Comparison of ENCODE assay signal across 2 cellular contexts in the genomic region with DNA sequence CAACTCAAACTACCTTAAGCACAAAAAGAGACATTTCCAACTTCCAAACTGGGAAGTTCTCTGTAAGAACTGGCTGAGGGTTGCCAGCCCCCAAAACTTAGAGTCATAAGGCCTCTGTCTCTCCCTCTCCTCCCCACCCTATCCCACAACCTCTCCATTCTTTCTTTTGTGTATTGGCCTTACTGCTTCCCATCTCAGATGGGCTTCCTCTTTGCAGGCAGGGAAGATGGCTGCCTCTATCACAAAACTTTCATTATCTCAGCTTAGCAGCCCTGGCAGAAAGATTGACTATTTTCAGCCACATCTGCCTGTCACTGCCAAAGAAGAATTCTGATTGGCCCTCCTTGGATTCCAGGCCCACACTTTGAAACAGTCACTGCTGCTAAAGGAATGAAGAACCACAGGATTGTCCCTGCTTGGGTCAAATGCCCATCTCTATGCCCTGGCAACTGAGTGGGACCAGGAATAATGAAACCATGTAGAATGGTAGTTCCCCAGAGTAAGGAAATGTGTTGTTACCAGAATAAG.
TF ChIP-seq lines count a peak whose summit lies in the region.

No MANE protein-coding gene starts in this region.

TF ChIP-seq in IMR-90, 13 proteins besides CTCF, POLR2A, EP300 and RAD21:
- no peak for TF ChIP-seq MAZ (IDR thresholded peaks at IDR 0.05; ENCODE audit: borderline replicate concordance, low read depth, low read length)
- TF ChIP-seq RFX5 (IDR thresholded peaks at IDR 0.05; ENCODE audit: low read depth, low read length) = no peak
- TF ChIP-seq RCOR1 (IDR thresholded peaks at IDR 0.05; ENCODE audit: insufficient replicate concordance, low read length) = no peak
- no peak for TF ChIP-seq SMC3 (IDR thresholded peaks at IDR 0.05; ENCODE audit: low read depth, low read length)
- TF ChIP-seq NFE2L2 (IDR thresholded peaks at IDR 0.05; ENCODE audit: low read depth, low read length) = no peak
- no peak for TF ChIP-seq MAFK (IDR thresholded peaks at IDR 0.05; ENCODE audit: low read depth, low read length)
- TF ChIP-seq CEBPB (IDR thresholded peaks at IDR 0.05; ENCODE audit: low read depth, low read length) = no peak
- TF ChIP-seq MXI1 (IDR thresholded peaks at IDR 0.05; ENCODE audit: borderline replicate concordance, low read depth, low read length) = no peak
- no peak for TF ChIP-seq FOS (IDR thresholded peaks at IDR 0.05; ENCODE audit: low read depth, low read length)
- TF ChIP-seq CHD1 (IDR thresholded peaks at IDR 0.05; ENCODE audit: low read depth, low read length) = no peak
- no peak for TF ChIP-seq BHLHE40 (IDR thresholded peaks at IDR 0.05; ENCODE audit: low read depth, low read length)
- TF ChIP-seq USF2 (IDR thresholded peaks at IDR 0.05; ENCODE audit: low read depth, low read length) = no peak
- TF ChIP-seq ELK1 (IDR thresholded peaks at IDR 0.05; ENCODE audit: borderline replicate concordance, low read depth, low read length) = no peak

TF ChIP-seq in SK-N-SH, 30 proteins besides CTCF, POLR2A, EP300 and RAD21:
- TF ChIP-seq RFX5 (IDR thresholded peaks at IDR 0.05; ENCODE audit: low read length) = no peak
- TF ChIP-seq SIN3A (IDR thresholded peaks at IDR 0.05; ENCODE audit: borderline replicate concordance, low read depth, low read length) = no peak
- no peak for TF ChIP-seq MAX (IDR thresholded peaks at IDR 0.05; ENCODE audit: low read depth)
- TF ChIP-seq NRF1 (IDR thresholded peaks at IDR 0.05; ENCODE audit: low read depth, low read length) = no peak
- no peak for TF ChIP-seq ELF1 (IDR thresholded peaks at IDR 0.05)
- TF ChIP-seq JUND (IDR thresholded peaks at IDR 0.05) = no peak
- no peak for TF ChIP-seq EZH2phosphoT487 (IDR thresholded peaks at IDR 0.05; ENCODE audit: borderline replicate concordance, low read depth)
- TF ChIP-seq TAF1 (IDR thresholded peaks at IDR 0.05; ENCODE audit: borderline replicate concordance, low read depth, low read length) = no peak
- TF ChIP-seq RCOR1 (IDR thresholded peaks at IDR 0.05; ENCODE audit: low read length) = no peak
- no peak for TF ChIP-seq USF2 (IDR thresholded peaks at IDR 0.05; ENCODE audit: borderline replicate concordance, low read depth, low read length)
- no peak for TF ChIP-seq TEAD4 (IDR thresholded peaks at IDR 0.05; ENCODE audit: borderline replicate concordance, insufficient read depth)
- TF ChIP-seq FOSL2 (IDR thresholded peaks at IDR 0.05; ENCODE audit: borderline replicate concordance, low read depth) = no peak
- no peak for TF ChIP-seq TCF12 (IDR thresholded peaks at IDR 0.05)
- no peak for TF ChIP-seq GATA2 (CRISPR knock-in tag; IDR thresholded peaks at IDR 0.05)
- TF ChIP-seq GABPA (IDR thresholded peaks at IDR 0.05; ENCODE audit: low read depth) = no peak
- TF ChIP-seq RXRA (IDR thresholded peaks at IDR 0.05; ENCODE audit: borderline replicate concordance, low read depth) = no peak
- TF ChIP-seq CHD2 (IDR thresholded peaks at IDR 0.05; ENCODE audit: low read length, partially characterized antibody) = no peak
- TF ChIP-seq, protein P1, sequence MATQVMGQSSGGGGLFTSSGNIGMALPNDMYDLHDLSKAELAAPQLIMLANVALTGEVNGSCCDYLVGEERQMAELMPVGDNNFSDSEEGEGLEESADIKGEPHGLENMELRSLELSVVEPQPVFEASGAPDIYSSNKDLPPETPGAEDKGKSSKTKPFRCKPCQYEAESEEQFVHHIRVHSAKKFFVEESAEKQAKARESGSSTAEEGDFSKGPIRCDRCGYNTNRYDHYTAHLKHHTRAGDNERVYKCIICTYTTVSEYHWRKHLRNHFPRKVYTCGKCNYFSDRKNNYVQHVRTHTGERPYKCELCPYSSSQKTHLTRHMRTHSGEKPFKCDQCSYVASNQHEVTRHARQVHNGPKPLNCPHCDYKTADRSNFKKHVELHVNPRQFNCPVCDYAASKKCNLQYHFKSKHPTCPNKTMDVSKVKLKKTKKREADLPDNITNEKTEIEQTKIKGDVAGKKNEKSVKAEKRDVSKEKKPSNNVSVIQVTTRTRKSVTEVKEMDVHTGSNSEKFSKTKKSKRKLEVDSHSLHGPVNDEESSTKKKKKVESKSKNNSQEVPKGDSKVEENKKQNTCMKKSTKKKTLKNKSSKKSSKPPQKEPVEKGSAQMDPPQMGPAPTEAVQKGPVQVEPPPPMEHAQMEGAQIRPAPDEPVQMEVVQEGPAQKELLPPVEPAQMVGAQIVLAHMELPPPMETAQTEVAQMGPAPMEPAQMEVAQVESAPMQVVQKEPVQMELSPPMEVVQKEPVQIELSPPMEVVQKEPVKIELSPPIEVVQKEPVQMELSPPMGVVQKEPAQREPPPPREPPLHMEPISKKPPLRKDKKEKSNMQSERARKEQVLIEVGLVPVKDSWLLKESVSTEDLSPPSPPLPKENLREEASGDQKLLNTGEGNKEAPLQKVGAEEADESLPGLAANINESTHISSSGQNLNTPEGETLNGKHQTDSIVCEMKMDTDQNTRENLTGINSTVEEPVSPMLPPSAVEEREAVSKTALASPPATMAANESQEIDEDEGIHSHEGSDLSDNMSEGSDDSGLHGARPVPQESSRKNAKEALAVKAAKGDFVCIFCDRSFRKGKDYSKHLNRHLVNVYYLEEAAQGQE (IDR thresholded peaks at IDR 0.05; ENCODE audit: low read depth, low read length) = no peak
- no peak for TF ChIP-seq FOXM1 (IDR thresholded peaks at IDR 0.05; ENCODE audit: low read depth)
